In genomic region chr7:104973909-104974415, GRCh38 we compare ENCODE assay signal across 10 cellular contexts. TPM values are rescaled to one million over a fixed set of nuclear protein-coding genes. Genes with fewer than 3 reads are reported as not detected.
DNase-seq lines count a peak whose midpoint lies in the region; ATAC-seq, FAIRE-seq and TF ChIP-seq lines count a peak whose summit lies in the region.
"Had no signal": no experiment of that assay in that cellular context is flagged by ENCODE, and none has a peak within 500 bp of the region (broad histone marks: within the 10 kb centered on the region; RNA-seq: fewer than 3 reads in every experiment).

No MANE protein-coding gene starts in this region.

- 34% methylated on average over 3 of the region's 3 CpGs for WGBS in K562 (ENCODE audit: insufficient coverage, low coverage, missing lambda C conversion rate)

- ATAC-seq in GM23338 = no peak
- ATAC-seq in K562 = no peak; the same call in 2 of the 3 replicates
- ATAC-seq in stimulated activated naive CD8-positive, alpha-beta T cell treated with anti-CD3 and anti-CD28 coated beads, Interleukin-15, amount 100 ng/mL, for 72 hours = peak; percentile 37
- no peak for ATAC-seq in GM18505 (IDR thresholded peaks at IDR 0.05; ENCODE audit: unreplicated experiment)
- no peak for ATAC-seq in GM18907 (IDR thresholded peaks at IDR 0.05; ENCODE audit: unreplicated experiment)

- in situ Hi-C loops in K562 (cut with MboI) = no loop called here

- POLR2A ChIA-PET in K562 (lab: Yijun Ruan, JAX) = interaction anchor here (0.8 to 1.3 kb wide), 2 partner anchors 9 to 10 kb away, joined by 3 to 4 read pairs; no protein-coding TSS in a partner anchor

- no peak overlapping the region for H3K9ac ChIP-seq in K562 (ENCODE audit: insufficient read depth in 1 of 2, low read depth in 2 of 2, low read length in 2 of 2)

- H3K4me1 Mint-ChIP-seq in GM23338 = peaks cover 16% of the 10 kb centered on the region
- peaks cover 26% of the 10 kb centered on the region for H3K4me1 Mint-ChIP-seq in stimulated activated naive CD8-positive, alpha-beta T cell treated with anti-CD3 and anti-CD28 coated beads, Interleukin-15, amount 100 ng/mL, for 72 hours

- H3K27me3 Mint-ChIP-seq in GM23338 (ENCODE audit: insufficient read depth, low read depth, poor library complexity) = peaks cover under 1% of the 10 kb centered on the region
- no peaks in the 10 kb centered on the region for H3K27me3 Mint-ChIP-seq in stimulated activated naive CD8-positive, alpha-beta T cell treated with anti-CD3 and anti-CD28 coated beads, Interleukin-15, amount 100 ng/mL, for 72 hours

- no peak overlapping the region for H3K27ac ChIP-seq in GM23338 (ENCODE audit: low read depth)
- H3K27ac ChIP-seq in K562 (ENCODE audit: extremely low read depth, low read depth, low read length) = no peak overlapping the region

- TF ChIP-seq POLR2A in K562 (conservative IDR thresholded peaks at IDR 0.05) (no peak), GM18505 (IDR thresholded peaks at IDR 0.05; ENCODE audit: borderline replicate concordance, extremely low read depth, insufficient read depth, insufficient read length) (no peak)

- CTCF ChIA-PET in K562 (lab: Yijun Ruan, JAX; ENCODE audit: low intra/inter-chr PET ratio) = no interaction called here

- H3K9me1 ChIP-seq in K562 (ENCODE audit: control insufficient read depth, insufficient read depth, low read length) = no peaks in the 10 kb centered on the region

- no peak overlapping the region for H3K4me3 ChIP-seq in GM23338
- H3K4me3 ChIP-seq in K562 = no peak overlapping the region

- H2AFZ ChIP-seq in GM23338 = no peak overlapping the region
- H2AFZ ChIP-seq in K562 (ENCODE audit: low read depth, low read length) = no peak overlapping the region

- no peaks in the 10 kb centered on the region for H3K9me3 Mint-ChIP-seq in GM23338
- no peaks in the 10 kb centered on the region for H3K9me3 Mint-ChIP-seq in stimulated activated naive CD8-positive, alpha-beta T cell treated with anti-CD3 and anti-CD28 coated beads, Interleukin-15, amount 100 ng/mL, for 72 hours

- no peaks in the 10 kb centered on the region for H3K79me2 ChIP-seq in GM23338 (replicated peaks; ENCODE audit: insufficient read depth)
- H3K79me2 ChIP-seq in K562 (ENCODE audit: control insufficient read depth, insufficient read depth, low read length) = no peaks in the 10 kb centered on the region

- H3K4me1 ChIP-seq in GM23338 (ENCODE audit: insufficient read depth) (peaks cover 9% of the 10 kb centered on the region), K562 (replicated peaks in 1 of 2; ENCODE audit: control insufficient read depth in 2 of 2, insufficient read depth in 2 of 2, low read length in 2 of 2) (no peaks in the 10 kb centered on the region)

- H3F3A ChIP-seq in GM23338 (replicated peaks; ENCODE audit: low read depth) = no peaks in the 10 kb centered on the region

- no peaks in the 10 kb centered on the region for H4K20me1 ChIP-seq in GM23338 (replicated peaks; ENCODE audit: insufficient read depth)
- H4K20me1 ChIP-seq in K562 (replicated peaks; ENCODE audit: control insufficient read depth, insufficient read depth, low read length) = no peaks in the 10 kb centered on the region

- peaks cover 5% of the 10 kb centered on the region; the same call in 1 of the 2 replicates for H3K9me2 ChIP-seq in GM23338 (ENCODE audit: insufficient read depth)

- no peak for TF ChIP-seq CTCF in GM23338 (conservative IDR thresholded peaks at IDR 0.05; ENCODE audit: low read depth in 2 of 2)
- no peak for TF ChIP-seq CTCF in K562 (IDR thresholded peaks at IDR 0.05 in 2 of 3, conservative IDR thresholded peaks at IDR 0.05 in 1 of 3; ENCODE audit: insufficient read depth in 2 of 3, low read depth in 1 of 3, low read length in 3 of 3)

- intact Hi-C loops in K562 (cut with micrococcal nuclease) = no loop called here

- H3K36me3 ChIP-seq in GM23338 (ENCODE audit: insufficient read depth) (no peaks in the 10 kb centered on the region), K562 (ENCODE audit: control insufficient read depth, insufficient read depth, low read length) (no peaks in the 10 kb centered on the region)

- H3K4me2 ChIP-seq in GM23338 (no peak overlapping the region), K562 (ENCODE audit: insufficient read depth, low read length) (no peak overlapping the region)

- DNase-seq in GM23338 (ENCODE audit: low spot score) (no peak), K562 (ENCODE audit: extremely low read depth in 1 of 4, low spot score in 3 of 4) (no peak), hepatic stellate cell (ENCODE audit: low spot score) (peak; percentile 68), NCI-H226 (no peak)
- DNase-seq in stimulated activated naive CD8-positive, alpha-beta T cell treated with anti-CD3 and anti-CD28 coated beads, Interleukin-15, amount 100 ng/mL, for 72 hours = no peak
- DNase-seq in activated effector memory CD4-positive, alpha-beta T cell treated with anti-CD3 and anti-CD28 coated beads, Interleukin-2, amount 50 U/mL, for 16 hours = no peak
- DNase-seq: activated CD4-positive, alpha-beta T cell treated with anti-CD3 and anti-CD28 coated beads for 48 hours; NCI-H446 had no signal

- H3K4me3 Mint-ChIP-seq in GM23338 = no peak overlapping the region
- H3K4me3 Mint-ChIP-seq in stimulated activated naive CD8-positive, alpha-beta T cell treated with anti-CD3 and anti-CD28 coated beads, Interleukin-15, amount 100 ng/mL, for 72 hours = no peak overlapping the region

- TF ChIP-seq RAD21 in K562 (CRISPR knock-in tag; conservative IDR thresholded peaks at IDR 0.05 in 1 of 2, IDR thresholded peaks at IDR 0.05 in 1 of 2) = no peak

- TF ChIP-seq EP300 in K562 (IDR thresholded peaks at IDR 0.05; ENCODE audit: low read length) = no peak

- no TSS peak for BruUV-seq in K562 (replicated peaks; lab: Mats Ljungman, UMichigan)

- no peaks in the 10 kb centered on the region for H3K36me3 Mint-ChIP-seq in GM23338 (ENCODE audit: low read depth)

- H3K27me3 ChIP-seq in GM23338 (ENCODE audit: insufficient read depth) (no peaks in the 10 kb centered on the region), K562 (ENCODE audit: control insufficient read depth in 2 of 2, insufficient read depth in 2 of 2, low read length in 2 of 2) (no peaks in the 10 kb centered on the region; a peak in 1 of 5 replicates)

- no peak for FAIRE-seq in K562 (lab: Jason Lieb, UNC)

- no peaks in the 10 kb centered on the region for H3K9me3 ChIP-seq in K562 (replicated peaks; ENCODE audit: control insufficient read depth, insufficient read depth, low read depth, low read length)

- peak overlapping the region; percentile 80; the same call in 1 of the 2 replicates for H3K27ac Mint-ChIP-seq in GM23338
- H3K27ac Mint-ChIP-seq in stimulated activated naive CD8-positive, alpha-beta T cell treated with anti-CD3 and anti-CD28 coated beads, Interleukin-15, amount 100 ng/mL, for 72 hours = no peak overlapping the region

TF ChIP-seq in GM23338, 12 proteins besides CTCF, POLR2A, EP300 and RAD21 (continues in another document):
- TF ChIP-seq STAT1 (IDR thresholded peaks at IDR 0.05; ENCODE audit: unreplicated experiment) (no peak), EZH2 (IDR thresholded peaks at IDR 0.05; ENCODE audit: low read depth, unreplicated experiment) (no peak), NANOG (IDR thresholded peaks at IDR 0.05; ENCODE audit: borderline replicate concordance) (no peak)

TF ChIP-seq in K562, 482 proteins besides CTCF, POLR2A, EP300 and RAD21 (continues in another document):
- TF ChIP-seq USF2 (CRISPR knock-in tag; IDR thresholded peaks at IDR 0.05) = peak; percentile 67
- no peak for TF ChIP-seq HINFP (tag; conservative IDR thresholded peaks at IDR 0.05; ENCODE audit: low read depth)

RNA-seq across cellular contexts. Expression of gene KMT2E, which starts 40.0 kb away (rescaled TPM):
- total RNA-seq in GM23338 (2014; rRNA removed; shearing (Covaris generic)) = 43.2 and 50.2 TPM in 2 replicates
- polyA plus RNA-seq in GM23338 (2016; fragmentation: Nextera tagmentation; extraction: Ambion mirVana) = 55.7 and 70.9 TPM in 2 replicates
- 207 and 465 TPM in 2 replicates for total RNA-seq in K562 (2011; cell fraction: chromatin; rRNA removed; ENCODE audit: low replicate concordance)
- total RNA-seq in K562 (2011; cell fraction: nucleolus; rRNA removed) = 88.1 and 130 TPM in 2 replicates
- 182 and 231 TPM in 2 replicates for total RNA-seq in K562 (2011; cell fraction: nucleoplasm; rRNA removed)
- total RNA-seq in K562 (2014; rRNA removed) = 33.5 and 38.1 TPM in 2 replicates
- 41.7 and 46.6 TPM in 2 replicates for total RNA-seq in K562 (2014; rRNA removed; fragmentation: Illumina TruSeq; extraction: Trizol)
- total RNA-seq in K562 (2015; rRNA removed; fragmentation: Illumina TruSeq; extraction: Trizol) = 38.6 and 39.9 TPM in 2 replicates
- 48.1 and 55.3 TPM in 2 replicates for total RNA-seq in K562 (2021)
- 11.1 and 14.5 TPM in 2 replicates for polyA plus RNA-seq in K562 (2011; rRNA removed)
- polyA plus RNA-seq in K562 (2011; cell fraction: cytosol; rRNA removed) = 7.9 and 14.7 TPM in 2 replicates
- 55.0 and 72.1 TPM in 2 replicates for polyA plus RNA-seq in K562 (2011; cell fraction: nucleus; rRNA removed)
- polyA plus RNA-seq in K562 (2012) = 26.5 and 30.8 TPM in 2 replicates
- polyA plus RNA-seq in K562 (2014; fragmentation: Illumina TruSeq; extraction: Trizol) = 33.8 and 38.7 TPM in 2 replicates
- 10 to 100 TPM in 1 of 2 experiments, 1 to 10 TPM in 1; 8.9 to 15.9 TPM for polyA plus RNA-seq in K562 (2014; fragmentation: Nextera tagmentation; extraction: Ambion mirVana)
- 18.2 and 23.4 TPM in 2 replicates for polyA plus RNA-seq in K562 (2014; rRNA removed)
- polyA minus RNA-seq in K562 (2011; rRNA and poly(A)+ RNA removed) = 84.5 and 96.0 TPM in 2 replicates
- polyA minus RNA-seq in K562 (2011; cell fraction: cytosol; rRNA and poly(A)+ RNA removed) = 28.8 and 34.0 TPM in 2 replicates
- 110 and 143 TPM in 2 replicates for polyA minus RNA-seq in K562 (2011; cell fraction: nucleus; rRNA and poly(A)+ RNA removed)
